Comparison of ENCODE assay signal across 27 cellular contexts in genomic region chr2:99623613-99624012, GRCh38.
"Had no signal": no experiment of that assay in that cellular context is flagged by ENCODE, and none has a peak within 500 bp of the region (broad histone marks: within the 10 kb centered on the region; RNA-seq: fewer than 3 reads in every experiment).

No MANE protein-coding gene starts in this region.

- H3K27me3 Mint-ChIP-seq: naive B cell; progenitor cell of endocrine pancreas; stimulated activated naive B cell treated with anti-CD40 and anti-IgM and Interleukin-4, amounts not matched to agents 10 μg/mL and 1 μg/mL and 100 μg/mL, for 72 hours had no signal

- H3K4me3 Mint-ChIP-seq: mesothelial cell of epicardium; natural killer cell; nephron progenitor cell; neural progenitor cell; stimulated activated naive B cell treated with anti-CD40 and anti-IgM and Interleukin-4, amounts not matched to agents 10 μg/mL and 1 μg/mL and 100 μg/mL, for 72 hours had no signal

- H3K4me3 ChIP-seq: left ventricle myocardium inferior, lung, neural progenitor cell, ovary, right atrium auricular region, right lobe of liver, smooth muscle cell, stomach, testis, thyroid gland, transverse colon, upper lobe of right lung, uterus had no signal

- H3K27ac ChIP-seq: neural progenitor cell, ovary, right lobe of liver, stomach, testis, thyroid gland, transverse colon, upper lobe of right lung, uterus had no signal

- H3K4me1 Mint-ChIP-seq: natural killer cell had no signal

- H3K4me2 ChIP-seq: neural progenitor cell, smooth muscle cell had no signal

- H3K36me3 Mint-ChIP-seq: mesothelial cell of epicardium, natural killer cell, neural progenitor cell had no signal

- H3K36me3 ChIP-seq: left ventricle myocardium inferior, neural progenitor cell, ovary, right atrium auricular region, right lobe of liver, stomach, thyroid gland, transverse colon, upper lobe of right lung, uterus had no signal

- ATAC-seq: natural killer cell; stimulated activated naive B cell treated with anti-CD40 and anti-IgM and Interleukin-4, amounts not matched to agents 10 μg/mL and 1 μg/mL and 100 μg/mL, for 72 hours; stimulated activated naive CD8-positive, alpha-beta T cell treated with anti-CD3 and anti-CD28 coated beads, Interleukin-15, Interleukin-2, amounts not matched to agents 100 U/mL and 50 U/mL, for 24 hours; upper lobe of right lung had no signal

- H2AFZ ChIP-seq: neural progenitor cell had no signal

- H3K27ac Mint-ChIP-seq: mesothelial cell of epicardium, natural killer cell, neural progenitor cell, progenitor cell of endocrine pancreas had no signal

- H3K27me3 ChIP-seq: neural progenitor cell, ovary, right atrium auricular region, right lobe of liver, stomach, testis, thyroid gland, transverse colon, upper lobe of right lung, uterus had no signal

- H3K9ac ChIP-seq: neural progenitor cell had no signal

- H3K9me3 ChIP-seq: left ventricle myocardium inferior, ovary, right atrium auricular region, right lobe of liver, stomach, testis, thyroid gland, transverse colon, upper lobe of right lung, uterus had no signal

- H3K9me3 Mint-ChIP-seq: mesothelial cell of epicardium; natural killer cell; neural progenitor cell; stimulated activated naive B cell treated with anti-CD40 and anti-IgM and Interleukin-4, amounts not matched to agents 10 μg/mL and 1 μg/mL and 100 μg/mL, for 72 hours had no signal

- DNase-seq: hypothalamus; islet precursor cell; left ventricle myocardium inferior; mesendoderm; naive B cell; natural killer cell; nephron progenitor cell; ovary; right lobe of liver; stimulated activated CD4-positive, alpha-beta T cell treated with anti-CD3 and anti-CD28 coated beads, Interleukin-1b, Interleukin-23, amount 100 ng/mL, for 48 hours; stimulated activated CD4-positive, alpha-beta T cell treated with anti-CD3 and anti-CD28 coated beads, Interleukin-2, amount 100 ng/mL, for 48 hours; stimulated activated CD4-positive, alpha-beta T cell treated with anti-CD3 and anti-CD28 coated beads, Interleukin-4, amount 100 ng/mL, for 4 hours; stimulated activated CD8-positive, alpha-beta memory T cell treated with anti-CD3 and anti-CD28 coated beads, Interleukin-4, amount 100 ng/mL, for 48 hours; stimulated activated naive B cell treated with anti-CD40 and anti-IgM and Interleukin-4, amounts not matched to agents 10 μg/mL and 1 μg/mL and 100 μg/mL, for 72 hours; stimulated activated naive CD8-positive, alpha-beta T cell treated with anti-CD3 and anti-CD28 coated beads, Interleukin-15, Interleukin-2, amounts not matched to agents 100 U/mL and 50 U/mL, for 24 hours; stomach; testis; thyroid gland; transverse colon; upper lobe of right lung; uterus had no signal

- H3K4me1 ChIP-seq: neural progenitor cell, right lobe of liver, testis, upper lobe of right lung had no signal
